Comparison of ENCODE assay signal across 23 cellular contexts in genomic region chr10:26311383-26311940, GRCh38.
A peak's percentile ranks its signal among the peaks of the same experiment; 100 is the strongest.
DNase-seq lines count a peak whose midpoint lies in the region; ATAC-seq and TF ChIP-seq lines count a peak whose summit lies in the region.
"Had no signal": no experiment of that assay in that cellular context is flagged by ENCODE, and none has a peak within 500 bp of the region (broad histone marks: within the 10 kb centered on the region; RNA-seq: fewer than 3 reads in every experiment).

No MANE protein-coding gene starts in this region.

- H3K36me3 ChIP-seq in H7 (replicated peaks; ENCODE audit: control insufficient read depth, insufficient read depth, low read length) (no peaks in the 10 kb centered on the region), iPS DF 6.9 (ENCODE audit: control insufficient read depth, insufficient read depth, low read length) (no peaks in the 10 kb centered on the region)
- H3K36me3 ChIP-seq: gastroesophageal sphincter, spleen, WERI-Rb-1 had no signal

- H3K4me1 ChIP-seq in iPS DF 6.9 (ENCODE audit: control insufficient read depth, insufficient read depth, low read length) = no peaks in the 10 kb centered on the region
- H3K4me1 ChIP-seq: gastroesophageal sphincter, parathyroid adenoma, spleen had no signal

- peak; percentile 95 for ATAC-seq in WTC11
- ATAC-seq: gastroesophageal sphincter; right cardiac atrium; stimulated activated memory B cell treated with anti-CD40 and anti-IgM and Interleukin-4, amounts not matched to agents 10 μg/mL and 1 μg/mL and 100 μg/mL, for 72 hours had no signal

- H3K27me3 ChIP-seq in H7 (ENCODE audit: control insufficient read depth, insufficient read depth, low read length) (no peaks in the 10 kb centered on the region), iPS DF 6.9 (ENCODE audit: control insufficient read depth, insufficient read depth, low read length) (no peaks in the 10 kb centered on the region)

- no peak overlapping the region for H3K27ac ChIP-seq in iPS DF 6.9 (ENCODE audit: low read length)
- H3K27ac ChIP-seq in substantia nigra (ENCODE audit: low read depth, low read length, poor library complexity, severe bottlenecking) = no peak overlapping the region
- H3K27ac ChIP-seq: gastroesophageal sphincter, parathyroid adenoma, spleen, WERI-Rb-1 had no signal

- peaks cover 5% of the 10 kb centered on the region; the same call in 1 of the 2 replicates for H3K4me1 Mint-ChIP-seq in WTC11
- H3K4me1 Mint-ChIP-seq: activated CD4-positive, alpha-beta T cell treated with anti-CD3 and anti-CD28 coated beads, Interleukin-2, amount 10 ng/mL, durations not matched to agents 24 days and 14 days; nephron had no signal

- H3K9me3 Mint-ChIP-seq in WTC11 = no peaks in the 10 kb centered on the region
- H3K9me3 Mint-ChIP-seq: activated CD4-positive, alpha-beta T cell treated with anti-CD3 and anti-CD28 coated beads, Interleukin-2, amount 10 ng/mL, durations not matched to agents 24 days and 14 days; nephron; stimulated activated memory B cell treated with anti-CD40 and anti-IgM and Interleukin-4, amounts not matched to agents 10 μg/mL and 1 μg/mL and 100 μg/mL, for 72 hours had no signal

- peak; percentile 41 for DNase-seq in H7
- DNase-seq in WTC11 (ENCODE audit: low spot score) = peak; percentile 31
- DNase-seq in iPS DF 6.9 (ENCODE audit: low read depth, low spot score) = peak; percentile 29
- peak; percentile 10 for DNase-seq in renal cortical epithelial cell (ENCODE audit: low read depth)
- DNase-seq in anterior cingulate cortex (lab: John Stamatoyannopoulos, UW) = no peak
- DNase-seq in substantia nigra (lab: John Stamatoyannopoulos, UW) = no peak
- DNase-seq in activated CD8-positive, alpha-beta memory T cell treated with anti-CD3 and anti-CD28 coated beads, Interleukin-2, amount 50 U/mL, for 4 hours = no peak
- DNase-seq: activated CD4-positive, alpha-beta T cell treated with anti-CD3 and anti-CD28 coated beads, Interleukin-2, amount 10 ng/mL, durations not matched to agents 24 days and 14 days; activated naive CD4-positive, alpha-beta T cell; activated T-cell treated with anti-CD3 and anti-CD28 coated beads, Interleukin-2, amount 50 U/mL, for 48 hours; cerebellar nuclear complex; NCI-H1105; NCI-H2029; right cardiac atrium; spleen; stimulated activated CD4-positive, alpha-beta T cell treated with anti-CD3 and anti-CD28 coated beads, Interleukin-4, amount 100 ng/mL, for 4 hours; T1000; WERI-Rb-1 had no signal

- no peaks in the 10 kb centered on the region; the same call in 1 of the 2 replicates for H3K27me3 Mint-ChIP-seq in WTC11 (ENCODE audit: low read depth)

- POLR2A ChIA-PET in WTC11 (lab: Charles Lee) = no interaction called here

- CTCF ChIA-PET in WTC11 (lab: Charles Lee) = interaction anchor here (0.5 to 1.3 kb wide), 13 partner anchors 10 to 483 kb away, joined by 3 to 5 read pairs (median 3); no protein-coding TSS in a partner anchor

- no peaks in the 10 kb centered on the region for H3K36me3 Mint-ChIP-seq in WTC11
- H3K36me3 Mint-ChIP-seq: stimulated activated memory B cell treated with anti-CD40 and anti-IgM and Interleukin-4, amounts not matched to agents 10 μg/mL and 1 μg/mL and 100 μg/mL, for 72 hours had no signal

- TF ChIP-seq CTCF in WTC11 (IDR thresholded peaks at IDR 0.05) = no peak

- no peak overlapping the region for H3K4me3 Mint-ChIP-seq in WTC11
- H3K4me3 Mint-ChIP-seq: activated CD4-positive, alpha-beta T cell treated with anti-CD3 and anti-CD28 coated beads, Interleukin-2, amount 10 ng/mL, durations not matched to agents 24 days and 14 days; nephron; stimulated activated memory B cell treated with anti-CD40 and anti-IgM and Interleukin-4, amounts not matched to agents 10 μg/mL and 1 μg/mL and 100 μg/mL, for 72 hours had no signal

- no peak overlapping the region for H3K27ac Mint-ChIP-seq in WTC11
- H3K27ac Mint-ChIP-seq: activated CD4-positive, alpha-beta T cell treated with anti-CD3 and anti-CD28 coated beads, Interleukin-2, amount 10 ng/mL, durations not matched to agents 24 days and 14 days; nephron; stimulated activated memory B cell treated with anti-CD40 and anti-IgM and Interleukin-4, amounts not matched to agents 10 μg/mL and 1 μg/mL and 100 μg/mL, for 72 hours had no signal

- no CpG with 5 or more reads among the region's 6 CpGs for WGBS in iPS DF 6.9 (ENCODE audit: insufficient coverage, insufficient read length)

- no peaks in the 10 kb centered on the region for H3K9me3 ChIP-seq in iPS DF 6.9 (ENCODE audit: control insufficient read depth, insufficient read depth, low read length)
- H3K9me3 ChIP-seq: gastroesophageal sphincter, spleen had no signal

- H3K4me3 ChIP-seq in H7 (ENCODE audit: insufficient read depth, low read depth, low read length) (no peak overlapping the region), iPS DF 6.9 (ENCODE audit: low read length) (no peak overlapping the region)
- H3K4me3 ChIP-seq: gastroesophageal sphincter, lung, spleen had no signal

TF ChIP-seq in WTC11, 78 proteins besides CTCF, POLR2A, EP300 and RAD21:
- TF ChIP-seq TEAD4 (CRISPR knock-in tag; IDR thresholded peaks at IDR 0.05) (peak; percentile 36; the same call in 1 of the 2 replicates), PRRX2 (CRISPR knock-in tag; IDR thresholded peaks at IDR 0.05) (no peak), SMAD4 (CRISPR knock-in tag; IDR thresholded peaks at IDR 0.05) (no peak), GTF2I (CRISPR knock-in tag; conservative IDR thresholded peaks at IDR 0.05) (no peak), TEAD1 (CRISPR knock-in tag; IDR thresholded peaks at IDR 0.05) (peak; percentile 69; the same call in 1 of the 2 replicates)

Comparison
In these comparisons a context has a peak if more than half of its experiments do, and no peak if none do; other contexts are left out.
1. DNase-seq: peak in H7 (single experiment), WTC11 (single experiment), iPS DF 6.9 (single experiment) and renal cortical epithelial cell (single experiment); none in anterior cingulate cortex (0 of 58), substantia nigra (0 of 49) and activated CD8-positive, alpha-beta memory T cell treated with anti-CD3 and anti-CD28 coated beads, Interleukin-2, amount 50 U/mL, for 4 hours (single experiment).